ENCODE assay signal across 34 cellular contexts in genomic region chrX:76915836-76916235, GRCh38.
"Had no signal": no experiment of that assay in that cellular context is flagged by ENCODE, and none has a peak within 500 bp of the region (broad histone marks: within the 10 kb centered on the region; RNA-seq: fewer than 3 reads in every experiment).

No MANE protein-coding gene starts in this region.

- ATAC-seq: naive thymus-derived CD4-positive, alpha-beta T cell; natural killer cell; psoas muscle; right cardiac atrium; right lobe of liver; stimulated activated memory B cell treated with anti-CD40 and anti-IgM and Interleukin-4, amounts not matched to agents 10 μg/mL and 1 μg/mL and 100 μg/mL, for 72 hours; stimulated activated naive CD8-positive, alpha-beta T cell treated with anti-CD3 and anti-CD28 coated beads, Interleukin-15, amount 100 ng/mL, for 72 hours; stimulated activated naive CD8-positive, alpha-beta T cell treated with anti-CD3 and anti-CD28 coated beads, Interleukin-15, Interleukin-2, amounts not matched to agents 100 U/mL and 50 U/mL, for 24 hours; upper lobe of right lung had no signal

- H3K27me3 ChIP-seq: neutrophil, ovary, sigmoid colon, spleen, suprapubic skin, testis, thyroid gland, transverse colon, upper lobe of right lung, uterus had no signal

- H3K4me1 ChIP-seq: parathyroid adenoma, psoas muscle, right lobe of liver, sigmoid colon, spleen, suprapubic skin, testis, thyroid gland, transverse colon, upper lobe of right lung, uterus had no signal

- H3K4me3 Mint-ChIP-seq: naive thymus-derived CD4-positive, alpha-beta T cell; natural killer cell; nephron; neural crest cell; stimulated activated memory B cell treated with anti-CD40 and anti-IgM and Interleukin-4, amounts not matched to agents 10 μg/mL and 1 μg/mL and 100 μg/mL, for 72 hours; stimulated activated naive CD8-positive, alpha-beta T cell treated with anti-CD3 and anti-CD28 coated beads, Interleukin-15, amount 100 ng/mL, for 72 hours; type B pancreatic cell had no signal

- H3K4me2 ChIP-seq: smooth muscle cell had no signal

- H3K36me3 ChIP-seq: neutrophil, ovary, right lobe of liver, sigmoid colon, spleen, suprapubic skin, thyroid gland, transverse colon, upper lobe of right lung, uterus had no signal

- H3K4me3 ChIP-seq: ovary, psoas muscle, right lobe of liver, sigmoid colon, skin epidermis, smooth muscle cell, spleen, suprapubic skin, testis, thyroid gland, transverse colon, upper lobe of right lung, uterus had no signal

- H3K79me2 ChIP-seq: parathyroid adenoma had no signal

- H3K36me3 Mint-ChIP-seq: naive thymus-derived CD4-positive, alpha-beta T cell; natural killer cell; stimulated activated memory B cell treated with anti-CD40 and anti-IgM and Interleukin-4, amounts not matched to agents 10 μg/mL and 1 μg/mL and 100 μg/mL, for 72 hours had no signal

- H3K9me3 Mint-ChIP-seq: type B pancreatic cell had no signal

- H3K9ac ChIP-seq: parathyroid adenoma had no signal

- H3K4me1 Mint-ChIP-seq: naive thymus-derived CD4-positive, alpha-beta T cell; natural killer cell; nephron; neural crest cell; stimulated activated memory B cell treated with anti-CD40 and anti-IgM and Interleukin-4, amounts not matched to agents 10 μg/mL and 1 μg/mL and 100 μg/mL, for 72 hours; stimulated activated naive CD8-positive, alpha-beta T cell treated with anti-CD3 and anti-CD28 coated beads, Interleukin-15, amount 100 ng/mL, for 72 hours had no signal

- H3K9me3 ChIP-seq: neutrophil, ovary, right lobe of liver, sigmoid colon, suprapubic skin, testis, thyroid gland, transverse colon, upper lobe of right lung, uterus had no signal

- H3K27ac Mint-ChIP-seq: naive thymus-derived CD4-positive, alpha-beta T cell; natural killer cell; nephron; progenitor cell of endocrine pancreas; stimulated activated memory B cell treated with anti-CD40 and anti-IgM and Interleukin-4, amounts not matched to agents 10 μg/mL and 1 μg/mL and 100 μg/mL, for 72 hours; stimulated activated naive CD8-positive, alpha-beta T cell treated with anti-CD3 and anti-CD28 coated beads, Interleukin-15, amount 100 ng/mL, for 72 hours; type B pancreatic cell had no signal

- H3K27me3 Mint-ChIP-seq: naive thymus-derived CD4-positive, alpha-beta T cell; progenitor cell of endocrine pancreas; stimulated activated memory B cell treated with anti-CD40 and anti-IgM and Interleukin-4, amounts not matched to agents 10 μg/mL and 1 μg/mL and 100 μg/mL, for 72 hours; stimulated activated naive CD8-positive, alpha-beta T cell treated with anti-CD3 and anti-CD28 coated beads, Interleukin-15, amount 100 ng/mL, for 72 hours; type B pancreatic cell had no signal

- H3K27ac ChIP-seq: neutrophil, ovary, parathyroid adenoma, psoas muscle, right lobe of liver, sigmoid colon, skin epidermis, spleen, suprapubic skin, testis, thyroid gland, transverse colon, upper lobe of right lung, uterus had no signal

- DNase-seq: naive thymus-derived CD4-positive, alpha-beta T cell; natural killer cell; nucleus accumbens; ovary; posterior cingulate gyrus; psoas muscle; right lobe of liver; sigmoid colon; spleen; stimulated activated CD4-positive, alpha-beta T cell treated with anti-CD3 and anti-CD28 coated beads, Interleukin-12 subunit alpha, Interleukin-12 subunit beta, amount 100 ng/mL, for 4 hours; stimulated activated CD4-positive, alpha-beta T cell treated with anti-CD3 and anti-CD28 coated beads, Interleukin-1b, Interleukin-23, amount 100 ng/mL, for 48 hours; stimulated activated CD4-positive, alpha-beta T cell treated with anti-CD3 and anti-CD28 coated beads, Interleukin-4, amount 100 ng/mL, for 1 hour; stimulated activated CD4-positive, alpha-beta T cell treated with anti-CD3 and anti-CD28 coated beads, Interleukin-4, amount 100 ng/mL, for 4 hours; stimulated activated CD8-positive, alpha-beta memory T cell treated with anti-CD3 and anti-CD28 coated beads, Interleukin-4, amount 100 ng/mL, for 48 hours; stimulated activated naive CD4-positive, alpha-beta T cell; stimulated activated naive CD8-positive, alpha-beta T cell treated with anti-CD3 and anti-CD28 coated beads, Interleukin-15, amount 100 ng/mL, for 72 hours; stimulated activated naive CD8-positive, alpha-beta T cell treated with anti-CD3 and anti-CD28 coated beads, Interleukin-15, Interleukin-2, amounts not matched to agents 100 U/mL and 50 U/mL, for 24 hours; substantia nigra; testis; thyroid gland; transverse colon; upper lobe of right lung; uterus had no signal

- H2AFZ ChIP-seq: parathyroid adenoma had no signal
